21 cellular contexts compared by ENCODE assay signal in genomic region chr3:31093608-31093990, GRCh38.
"Had no signal": no experiment of that assay in that cellular context is flagged by ENCODE, and none has a peak within 500 bp of the region (broad histone marks: within the 10 kb centered on the region; RNA-seq: fewer than 3 reads in every experiment).

No MANE protein-coding gene starts in this region.

- H3K27ac ChIP-seq: coronary artery, hepatocyte, neural progenitor cell, ovary, right atrium auricular region, spleen, testis, tibial nerve, upper lobe of right lung, vagina had no signal

- ATAC-seq: effector memory CD8-positive, alpha-beta T cell; natural killer cell; stimulated activated naive B cell treated with anti-CD40 and anti-IgM and Interleukin-4, amounts not matched to agents 10 μg/mL and 1 μg/mL and 100 μg/mL, for 72 hours; stimulated activated naive CD8-positive, alpha-beta T cell treated with anti-CD3 and anti-CD28 coated beads, Interleukin-15, amount 100 ng/mL, for 72 hours had no signal

- H3K36me3 ChIP-seq: neural progenitor cell, ovary, right atrium auricular region, spleen, tibial nerve, upper lobe of right lung, vagina had no signal

- H3K79me2 ChIP-seq: hepatocyte had no signal

- H3K27me3 ChIP-seq: hepatocyte, neural progenitor cell, ovary, right atrium auricular region, spleen, testis, tibial nerve, upper lobe of right lung, vagina had no signal

- DNase-seq: effector memory CD8-positive, alpha-beta T cell; foreskin melanocyte; head of caudate nucleus; left colon; natural killer cell; nucleus accumbens; ovary; spleen; stimulated activated CD4-positive, alpha-beta T cell treated with anti-CD3 and anti-CD28 coated beads, Interleukin-15, amount 100 ng/mL, for 24 hours; stimulated activated CD4-positive, alpha-beta T cell treated with anti-CD3 and anti-CD28 coated beads, Interleukin-1b, Interleukin-23, amount 100 ng/mL, for 48 hours; stimulated activated CD4-positive, alpha-beta T cell treated with anti-CD3 and anti-CD28 coated beads, Interleukin-4, amount 100 ng/mL, for 24 hours; stimulated activated naive B cell treated with anti-CD40 and anti-IgM and Interleukin-4, amounts not matched to agents 10 μg/mL and 1 μg/mL and 100 μg/mL, for 72 hours; stimulated activated naive CD8-positive, alpha-beta T cell treated with anti-CD3 and anti-CD28 coated beads, Interleukin-15, amount 100 ng/mL, for 72 hours; testis; upper lobe of right lung had no signal

- H3K9ac ChIP-seq: neural progenitor cell had no signal

- H3K9me3 ChIP-seq: ovary, right atrium auricular region, spleen, testis, tibial nerve, upper lobe of right lung, vagina had no signal

- H3K4me3 ChIP-seq: coronary artery, hepatocyte, neural progenitor cell, ovary, right atrium auricular region, spleen, testis, tibial nerve, upper lobe of right lung, vagina had no signal

- H3K4me1 ChIP-seq: neural progenitor cell, right atrium auricular region, testis, tibial nerve, vagina had no signal

- H3K4me2 ChIP-seq: hepatocyte, neural progenitor cell had no signal

- H2AFZ ChIP-seq: hepatocyte, neural progenitor cell had no signal
